1 cellular context compared by ENCODE assay signal in the genomic region with DNA sequence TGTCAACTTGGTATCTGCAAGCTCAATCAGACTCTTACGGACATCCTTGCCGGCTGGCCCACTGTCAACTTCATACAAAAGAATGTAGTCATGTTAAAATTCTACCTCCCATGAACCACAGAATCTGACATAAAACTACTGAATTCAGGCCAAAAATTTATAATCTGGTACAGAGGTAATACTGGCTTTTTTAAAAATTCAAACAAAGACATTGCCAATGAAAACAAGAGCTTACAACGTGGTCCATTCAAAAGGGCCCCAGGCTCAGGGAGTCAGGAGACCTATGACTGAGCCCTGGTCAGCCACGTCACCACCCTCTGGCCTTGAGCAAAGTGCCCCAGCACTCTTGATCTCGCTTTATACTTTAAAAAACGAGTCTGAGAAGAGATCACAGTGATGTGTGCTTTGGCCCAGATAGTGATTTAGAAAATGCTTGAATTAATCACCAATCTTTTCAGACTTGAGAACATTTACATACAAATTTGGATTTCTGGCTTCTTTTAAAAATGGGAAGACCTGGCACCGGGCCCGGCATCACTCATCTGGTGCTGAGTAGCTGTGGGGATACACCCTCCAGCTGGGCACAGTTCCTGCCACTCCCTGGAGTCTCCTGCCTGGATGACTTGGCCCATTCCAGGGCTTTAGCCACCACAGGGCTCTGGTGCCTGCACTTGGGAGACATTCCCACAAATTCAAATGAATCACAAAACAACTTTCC.
TF ChIP-seq lines count a peak whose summit lies in the region.

No MANE protein-coding gene starts in this region.

TF ChIP-seq in K562, 482 proteins besides CTCF, POLR2A, EP300 and RAD21 (continued from another document):
- TF ChIP-seq MEIS2 (IDR thresholded peaks at IDR 0.05; ENCODE audit: partially characterized antibody): peak; percentile 23
- TF ChIP-seq, protein P1, sequence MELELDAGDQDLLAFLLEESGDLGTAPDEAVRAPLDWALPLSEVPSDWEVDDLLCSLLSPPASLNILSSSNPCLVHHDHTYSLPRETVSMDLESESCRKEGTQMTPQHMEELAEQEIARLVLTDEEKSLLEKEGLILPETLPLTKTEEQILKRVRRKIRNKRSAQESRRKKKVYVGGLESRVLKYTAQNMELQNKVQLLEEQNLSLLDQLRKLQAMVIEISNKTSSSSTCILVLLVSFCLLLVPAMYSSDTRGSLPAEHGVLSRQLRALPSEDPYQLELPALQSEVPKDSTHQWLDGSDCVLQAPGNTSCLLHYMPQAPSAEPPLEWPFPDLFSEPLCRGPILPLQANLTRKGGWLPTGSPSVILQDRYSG (tag; conservative IDR thresholded peaks at IDR 0.05; ENCODE audit: low read depth): peak; percentile 48; the same call in 1 of the 2 replicates
- TF ChIP-seq, protein P2, sequence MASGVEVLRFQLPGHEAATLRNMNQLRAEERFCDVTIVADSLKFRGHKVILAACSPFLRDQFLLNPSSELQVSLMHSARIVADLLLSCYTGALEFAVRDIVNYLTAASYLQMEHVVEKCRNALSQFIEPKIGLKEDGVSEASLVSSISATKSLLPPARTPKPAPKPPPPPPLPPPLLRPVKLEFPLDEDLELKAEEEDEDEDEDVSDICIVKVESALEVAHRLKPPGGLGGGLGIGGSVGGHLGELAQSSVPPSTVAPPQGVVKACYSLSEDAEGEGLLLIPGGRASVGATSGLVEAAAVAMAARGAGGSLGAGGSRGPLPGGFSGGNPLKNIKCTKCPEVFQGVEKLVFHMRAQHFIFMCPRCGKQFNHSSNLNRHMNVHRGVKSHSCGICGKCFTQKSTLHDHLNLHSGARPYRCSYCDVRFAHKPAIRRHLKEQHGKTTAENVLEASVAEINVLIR (CRISPR knock-in tag; IDR thresholded peaks at IDR 0.05): peak; percentile 14; the same call in 1 of the 2 replicates
- TF ChIP-seq JUND (IDR thresholded peaks at IDR 0.05; ENCODE audit: borderline replicate concordance, low read depth, low read length): peak; percentile 3; the same call in 1 of the 2 replicates
- no peak for TF ChIP-seq JUND (tag; IDR thresholded peaks at IDR 0.05; ENCODE audit: borderline replicate concordance, low read depth, low read length)
- TF ChIP-seq DMBX1 (CRISPR knock-in tag; IDR thresholded peaks at IDR 0.05; ENCODE audit: borderline replicate concordance): no peak
- TF ChIP-seq, protein P3, sequence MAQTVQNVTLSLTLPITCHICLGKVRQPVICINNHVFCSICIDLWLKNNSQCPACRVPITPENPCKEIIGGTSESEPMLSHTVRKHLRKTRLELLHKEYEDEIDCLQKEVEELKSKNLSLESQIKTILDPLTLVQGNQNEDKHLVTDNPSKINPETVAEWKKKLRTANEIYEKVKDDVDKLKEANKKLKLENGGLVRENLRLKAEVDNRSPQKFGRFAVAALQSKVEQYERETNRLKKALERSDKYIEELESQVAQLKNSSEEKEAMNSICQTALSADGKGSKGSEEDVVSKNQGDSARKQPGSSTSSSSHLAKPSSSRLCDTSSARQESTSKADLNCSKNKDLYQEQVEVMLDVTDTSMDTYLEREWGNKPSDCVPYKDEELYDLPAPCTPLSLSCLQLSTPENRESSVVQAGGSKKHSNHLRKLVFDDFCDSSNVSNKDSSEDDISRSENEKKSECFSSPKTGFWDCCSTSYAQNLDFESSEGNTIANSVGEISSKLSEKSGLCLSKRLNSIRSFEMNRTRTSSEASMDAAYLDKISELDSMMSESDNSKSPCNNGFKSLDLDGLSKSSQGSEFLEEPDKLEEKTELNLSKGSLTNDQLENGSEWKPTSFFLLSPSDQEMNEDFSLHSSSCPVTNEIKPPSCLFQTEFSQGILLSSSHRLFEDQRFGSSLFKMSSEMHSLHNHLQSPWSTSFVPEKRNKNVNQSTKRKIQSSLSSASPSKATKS (CRISPR knock-in tag; IDR thresholded peaks at IDR 0.05): no peak
- TF ChIP-seq, protein P4, sequence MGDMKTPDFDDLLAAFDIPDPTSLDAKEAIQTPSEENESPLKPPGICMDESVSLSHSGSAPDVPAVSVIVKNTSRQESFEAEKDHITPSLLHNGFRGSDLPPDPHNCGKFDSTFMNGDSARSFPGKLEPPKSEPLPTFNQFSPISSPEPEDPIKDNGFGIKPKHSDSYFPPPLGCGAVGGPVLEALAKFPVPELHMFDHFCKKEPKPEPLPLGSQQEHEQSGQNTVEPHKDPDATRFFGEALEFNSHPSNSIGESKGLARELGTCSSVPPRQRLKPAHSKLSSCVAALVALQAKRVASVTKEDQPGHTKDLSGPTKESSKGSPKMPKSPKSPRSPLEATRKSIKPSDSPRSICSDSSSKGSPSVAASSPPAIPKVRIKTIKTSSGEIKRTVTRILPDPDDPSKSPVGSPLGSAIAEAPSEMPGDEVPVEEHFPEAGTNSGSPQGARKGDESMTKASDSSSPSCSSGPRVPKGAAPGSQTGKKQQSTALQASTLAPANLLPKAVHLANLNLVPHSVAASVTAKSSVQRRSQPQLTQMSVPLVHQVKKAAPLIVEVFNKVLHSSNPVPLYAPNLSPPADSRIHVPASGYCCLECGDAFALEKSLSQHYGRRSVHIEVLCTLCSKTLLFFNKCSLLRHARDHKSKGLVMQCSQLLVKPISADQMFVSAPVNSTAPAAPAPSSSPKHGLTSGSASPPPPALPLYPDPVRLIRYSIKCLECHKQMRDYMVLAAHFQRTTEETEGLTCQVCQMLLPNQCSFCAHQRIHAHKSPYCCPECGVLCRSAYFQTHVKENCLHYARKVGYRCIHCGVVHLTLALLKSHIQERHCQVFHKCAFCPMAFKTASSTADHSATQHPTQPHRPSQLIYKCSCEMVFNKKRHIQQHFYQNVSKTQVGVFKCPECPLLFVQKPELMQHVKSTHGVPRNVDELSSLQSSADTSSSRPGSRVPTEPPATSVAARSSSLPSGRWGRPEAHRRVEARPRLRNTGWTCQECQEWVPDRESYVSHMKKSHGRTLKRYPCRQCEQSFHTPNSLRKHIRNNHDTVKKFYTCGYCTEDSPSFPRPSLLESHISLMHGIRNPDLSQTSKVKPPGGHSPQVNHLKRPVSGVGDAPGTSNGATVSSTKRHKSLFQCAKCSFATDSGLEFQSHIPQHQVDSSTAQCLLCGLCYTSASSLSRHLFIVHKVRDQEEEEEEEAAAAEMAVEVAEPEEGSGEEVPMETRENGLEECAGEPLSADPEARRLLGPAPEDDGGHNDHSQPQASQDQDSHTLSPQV (IDR thresholded peaks at IDR 0.05): 0 out of 2 replicates have a peak, but pooled peaks have one; percentile 10
- peak; percentile 36 for TF ChIP-seq NFIC (IDR thresholded peaks at IDR 0.05)
- TF ChIP-seq ZNF174 (CRISPR knock-in tag; IDR thresholded peaks at IDR 0.05): no peak
- no peak for TF ChIP-seq ZNF239 (CRISPR knock-in tag; IDR thresholded peaks at IDR 0.05)
